In the genomic region with DNA sequence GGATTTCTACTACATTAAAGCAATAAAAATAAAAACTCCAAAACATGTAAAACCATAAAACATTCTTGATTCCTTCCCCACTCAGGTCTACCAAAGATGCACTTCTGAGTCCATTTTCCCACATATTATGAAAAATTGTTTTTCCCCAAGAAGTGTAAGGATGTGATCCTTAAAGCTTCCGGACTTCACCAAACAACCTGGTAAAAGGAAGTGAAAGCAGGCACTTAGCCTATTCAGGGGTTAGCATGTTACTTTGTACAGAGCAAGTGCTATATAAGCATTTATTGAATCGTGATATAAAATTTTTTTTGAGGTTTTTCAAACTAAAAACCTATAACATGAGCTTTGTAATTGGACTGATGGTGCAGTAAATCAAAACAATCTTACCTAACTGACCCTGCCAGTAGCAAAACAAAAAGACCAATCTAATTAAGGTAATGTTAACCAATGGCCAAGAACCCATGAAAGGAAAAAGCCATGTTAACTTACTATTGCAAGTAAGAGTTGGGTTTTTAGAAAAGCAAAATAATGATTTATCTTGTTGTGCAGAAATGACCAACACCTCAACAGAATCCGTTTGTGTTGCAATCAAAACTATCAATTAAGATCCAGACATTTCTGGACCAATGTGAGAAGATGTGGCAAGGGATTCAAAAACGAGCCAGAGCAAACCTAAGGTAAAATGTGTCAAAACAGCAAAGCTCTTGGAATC, we compare ENCODE assay signal across 8 cellular contexts. TPM values are rescaled to one million over a fixed set of nuclear protein-coding genes. Genes with fewer than 3 reads are reported as not detected.
DNase-seq lines count a peak whose midpoint lies in the region; ATAC-seq, FAIRE-seq and TF ChIP-seq lines count a peak whose summit lies in the region.

No MANE protein-coding gene starts in this region.

- H3K27ac ChIP-seq in SJCRH30 = peak overlapping the region; percentile 88

- DNase-seq in GM20000 (ENCODE audit: low spot score) = peak; percentile 34
- no peak for DNase-seq in SJCRH30
- DNase-seq in fibroblast of the aortic adventitia (ENCODE audit: low read depth) = peak; percentile 7
- no peak for DNase-seq in skeletal muscle cell (ENCODE audit: low read depth)
- DNase-seq in RCC 7860 (ENCODE audit: low spot score) = no peak
- DNase-seq in HCEC 1CT = no peak

- ATAC-seq in HG02798 (IDR thresholded peaks at IDR 0.05; ENCODE audit: poor library complexity, unreplicated experiment) = no peak
- no peak for ATAC-seq in HG02588 (IDR thresholded peaks at IDR 0.05; ENCODE audit: unreplicated experiment)

- H3K9me3 ChIP-seq in SJCRH30 (replicated peaks) = no peaks in the 10 kb centered on the region

- TF ChIP-seq CTCF in GM20000 (IDR thresholded peaks at IDR 0.05; ENCODE audit: extremely low read depth, missing control alignments) (no peak), fibroblast of the aortic adventitia (IDR thresholded peaks at IDR 0.05; ENCODE audit: insufficient read depth, low read length) (no peak)

- H3K4me3 ChIP-seq in SJCRH30 (peak overlapping the region; percentile 92), fibroblast of the aortic adventitia (ENCODE audit: low read depth, low read length) (peak overlapping the region; percentile 88), skeletal muscle cell (ENCODE audit: low read depth, low read length) (peak overlapping the region; percentile 92)

- no peaks in the 10 kb centered on the region for H3K27me3 ChIP-seq in SJCRH30

- H3K36me3 ChIP-seq in SJCRH30 = peaks cover 3% of the 10 kb centered on the region; the same call in 1 of the 2 replicates

- FAIRE-seq in RCC 7860 (lab: Jason Lieb, UNC) = no peak

- peaks cover 7% of the 10 kb centered on the region; the same call in 1 of the 2 replicates for H3K4me1 ChIP-seq in SJCRH30

RNA-seq across cellular contexts. Expression of a gene that starts 1.8 kb away (rescaled TPM):
- 35.3 and 38.5 TPM in 2 replicates for total RNA-seq in SJCRH30 (2014; rRNA removed; shearing (Covaris generic))
- total RNA-seq in fibroblast of the aortic adventitia (ENCODE audit: low replicate concordance) = 37.6 and 83.6 TPM in 2 replicates

Comparison
In these comparisons a context has a peak if more than half of its experiments do, and no peak if none do; other contexts are left out.
1. DNase-seq: peak in GM20000 (single experiment) and fibroblast of the aortic adventitia (single experiment); none in SJCRH30 (0 of 2), skeletal muscle cell (single experiment), RCC 7860 (single experiment) and HCEC 1CT (single experiment).
2. Peak in every context shown above with its lines, with median percentiles within 50 percentile points of each other: H3K4me3 ChIP-seq.